1 cellular context compared by ENCODE assay signal in the genomic region with DNA sequence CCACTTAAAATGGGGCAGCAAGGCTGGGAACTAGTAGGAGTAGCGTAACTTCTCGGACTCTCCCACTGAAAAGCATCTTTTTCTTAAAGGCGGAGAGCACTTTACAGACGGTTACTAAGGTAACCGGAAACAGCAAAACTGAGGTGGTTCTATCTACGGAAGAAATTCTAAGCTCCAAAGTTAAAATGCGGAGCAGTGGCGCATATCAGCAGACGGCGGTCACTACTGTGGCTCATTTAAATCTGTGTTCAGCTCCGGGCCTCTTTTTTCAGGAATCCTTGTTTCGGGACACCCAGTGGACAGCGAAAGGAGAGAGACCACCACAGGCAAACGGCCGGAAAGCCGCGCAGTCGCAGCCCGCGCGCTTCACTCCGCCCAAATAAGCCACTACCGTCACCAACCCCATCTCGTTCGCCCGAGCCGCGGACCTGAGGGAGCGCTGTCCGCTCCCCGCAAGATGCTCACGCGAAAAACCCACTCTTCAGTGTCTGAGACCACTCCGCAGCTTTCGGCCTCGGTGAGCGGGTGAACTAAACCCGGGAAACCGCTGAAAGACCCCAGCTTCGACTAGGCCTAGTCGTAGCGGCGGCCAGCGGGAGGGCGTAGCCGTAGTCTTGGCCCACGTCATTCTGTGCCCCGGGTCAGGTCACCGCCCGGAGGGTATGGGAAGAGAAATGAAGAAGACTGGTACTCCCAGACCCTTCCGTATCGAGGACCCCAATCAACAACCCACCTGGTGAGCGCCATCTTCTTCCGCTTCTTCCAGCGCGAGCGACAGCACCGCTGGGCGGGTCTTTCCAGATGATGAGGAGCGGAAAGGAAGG.
TF ChIP-seq lines count a peak whose summit lies in the region.

SNW1 (minus strand) TSS at position 776 of the 824 bp plus-strand sequence; CDS start at position 747, 29 bp downstream.

TF ChIP-seq in HepG2, 621 proteins besides CTCF, POLR2A, EP300 and RAD21 (continued from another document and continues in another):
- TF ChIP-seq ZNF784 (CRISPR knock-in tag; IDR thresholded peaks at IDR 0.05; ENCODE audit: borderline replicate concordance) (no peak), PHF8 (CRISPR knock-in tag; IDR thresholded peaks at IDR 0.05) (peak; percentile 99), SYNCRIP (IDR thresholded peaks at IDR 0.05; ENCODE audit: insufficient read depth, low read depth, low read length) (no peak), IKZF1 (IDR thresholded peaks at IDR 0.05) (no peak), ZNF777 (CRISPR knock-in tag; IDR thresholded peaks at IDR 0.05) (no peak), NFE2 (CRISPR knock-in tag; IDR thresholded peaks at IDR 0.05) (no peak), USF2 (IDR thresholded peaks at IDR 0.05; ENCODE audit: low read depth, low read length) (no peak), USF2 (CRISPR knock-in tag; IDR thresholded peaks at IDR 0.05; ENCODE audit: borderline replicate concordance) (no peak), ERF (CRISPR knock-in tag; IDR thresholded peaks at IDR 0.05) (no peak; the same call in 1 of the 2 replicates), ZNF570 (CRISPR knock-in tag; IDR thresholded peaks at IDR 0.05; ENCODE audit: borderline replicate concordance) (no peak), ZNF552 (CRISPR knock-in tag; IDR thresholded peaks at IDR 0.05; ENCODE audit: borderline replicate concordance) (no peak), ETV5 (CRISPR knock-in tag; IDR thresholded peaks at IDR 0.05; ENCODE audit: borderline replicate concordance) (peak; percentile 63), KLF12 (CRISPR knock-in tag; IDR thresholded peaks at IDR 0.05; ENCODE audit: borderline replicate concordance) (no peak), U2AF1 (optimal IDR thresholded peaks at IDR 0.05; ENCODE audit: low read depth, low read length) (peak; percentile 55), CC2D1A (CRISPR knock-in tag; IDR thresholded peaks at IDR 0.05) (no peak), WIZ (CRISPR knock-in tag; IDR thresholded peaks at IDR 0.05) (no peak), SIN3B (IDR thresholded peaks at IDR 0.05; ENCODE audit: low read length) (no peak), PHF21A (CRISPR knock-in tag; IDR thresholded peaks at IDR 0.05) (peak; percentile 49; the same call in 1 of the 2 replicates), GTF3A (CRISPR knock-in tag; conservative IDR thresholded peaks at IDR 0.05) (no peak), ZNF431 (CRISPR knock-in tag; IDR thresholded peaks at IDR 0.05; ENCODE audit: borderline replicate concordance, low read depth) (no peak), ZNF256 (CRISPR knock-in tag; conservative IDR thresholded peaks at IDR 0.05) (no peak), NPAS2 (CRISPR knock-in tag; IDR thresholded peaks at IDR 0.05; ENCODE audit: borderline replicate concordance) (no peak), CENPX (CRISPR knock-in tag; IDR thresholded peaks at IDR 0.05) (no peak), CEBPG (CRISPR knock-in tag; IDR thresholded peaks at IDR 0.05) (no peak), ZNF484 (CRISPR knock-in tag; IDR thresholded peaks at IDR 0.05; ENCODE audit: borderline replicate concordance, low read depth) (no peak), JUNB (CRISPR knock-in tag; IDR thresholded peaks at IDR 0.05; ENCODE audit: borderline replicate concordance) (no peak), ZNF205 (CRISPR knock-in tag; IDR thresholded peaks at IDR 0.05) (peak; percentile 94), ZNF512 (CRISPR knock-in tag; IDR thresholded peaks at IDR 0.05) (no peak), BRD4 (CRISPR knock-in tag; IDR thresholded peaks at IDR 0.05) (peak; percentile 67; the same call in 1 of the 2 replicates), ZNF558 (CRISPR knock-in tag; IDR thresholded peaks at IDR 0.05; ENCODE audit: borderline replicate concordance) (0 out of 2 replicates have a peak, but pooled peaks have one; percentile 39), NCOA2 (CRISPR knock-in tag; IDR thresholded peaks at IDR 0.05) (peak; percentile 36; the same call in 1 of the 2 replicates), MLLT10 (CRISPR knock-in tag; IDR thresholded peaks at IDR 0.05) (no peak), ZNF160 (CRISPR knock-in tag; IDR thresholded peaks at IDR 0.05) (no peak), POLR2AphosphoS2 (IDR thresholded peaks at IDR 0.05; ENCODE audit: low read depth, low read length) (no peak), ZNF124 (CRISPR knock-in tag; IDR thresholded peaks at IDR 0.05) (peak; percentile 77; the same call in 1 of the 2 replicates), ZNF142 (CRISPR knock-in tag; IDR thresholded peaks at IDR 0.05) (no peak), ZNF138 (CRISPR knock-in tag; IDR thresholded peaks at IDR 0.05; ENCODE audit: low read depth) (no peak), ZNF253 (CRISPR knock-in tag; IDR thresholded peaks at IDR 0.05; ENCODE audit: borderline replicate concordance) (no peak), HNRNPLL (IDR thresholded peaks at IDR 0.05; ENCODE audit: low read depth, low read length, poor library complexity, severe bottlenecking) (peak; percentile 72), ZNF510 (CRISPR knock-in tag; IDR thresholded peaks at IDR 0.05; ENCODE audit: low read depth) (no peak), NONO (IDR thresholded peaks at IDR 0.05) (no peak), NONO (CRISPR knock-in tag; conservative IDR thresholded peaks at IDR 0.05) (peak; percentile 38; the same call in 1 of the 2 replicates), ZNF589 (CRISPR knock-in tag; conservative IDR thresholded peaks at IDR 0.05) (no peak), HDAC6 (IDR thresholded peaks at IDR 0.05; ENCODE audit: low read depth, low read length) (no peak), ZSCAN12 (CRISPR knock-in tag; IDR thresholded peaks at IDR 0.05) (no peak), FLYWCH1 (CRISPR knock-in tag; IDR thresholded peaks at IDR 0.05) (no peak)
- TF ChIP-seq, protein P1, sequence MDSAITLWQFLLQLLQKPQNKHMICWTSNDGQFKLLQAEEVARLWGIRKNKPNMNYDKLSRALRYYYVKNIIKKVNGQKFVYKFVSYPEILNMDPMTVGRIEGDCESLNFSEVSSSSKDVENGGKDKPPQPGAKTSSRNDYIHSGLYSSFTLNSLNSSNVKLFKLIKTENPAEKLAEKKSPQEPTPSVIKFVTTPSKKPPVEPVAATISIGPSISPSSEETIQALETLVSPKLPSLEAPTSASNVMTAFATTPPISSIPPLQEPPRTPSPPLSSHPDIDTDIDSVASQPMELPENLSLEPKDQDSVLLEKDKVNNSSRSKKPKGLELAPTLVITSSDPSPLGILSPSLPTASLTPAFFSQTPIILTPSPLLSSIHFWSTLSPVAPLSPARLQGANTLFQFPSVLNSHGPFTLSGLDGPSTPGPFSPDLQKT (CRISPR knock-in tag; IDR thresholded peaks at IDR 0.05; ENCODE audit: borderline replicate concordance), result no peak
- TF ChIP-seq, protein P2, sequence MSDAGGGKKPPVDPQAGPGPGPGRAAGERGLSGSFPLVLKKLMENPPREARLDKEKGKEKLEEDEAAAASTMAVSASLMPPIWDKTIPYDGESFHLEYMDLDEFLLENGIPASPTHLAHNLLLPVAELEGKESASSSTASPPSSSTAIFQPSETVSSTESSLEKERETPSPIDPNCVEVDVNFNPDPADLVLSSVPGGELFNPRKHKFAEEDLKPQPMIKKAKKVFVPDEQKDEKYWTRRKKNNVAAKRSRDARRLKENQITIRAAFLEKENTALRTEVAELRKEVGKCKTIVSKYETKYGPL (CRISPR knock-in tag; IDR thresholded peaks at IDR 0.05), result peak; percentile 25; the same call in 1 of the 2 replicates
- TF ChIP-seq, protein P3, sequence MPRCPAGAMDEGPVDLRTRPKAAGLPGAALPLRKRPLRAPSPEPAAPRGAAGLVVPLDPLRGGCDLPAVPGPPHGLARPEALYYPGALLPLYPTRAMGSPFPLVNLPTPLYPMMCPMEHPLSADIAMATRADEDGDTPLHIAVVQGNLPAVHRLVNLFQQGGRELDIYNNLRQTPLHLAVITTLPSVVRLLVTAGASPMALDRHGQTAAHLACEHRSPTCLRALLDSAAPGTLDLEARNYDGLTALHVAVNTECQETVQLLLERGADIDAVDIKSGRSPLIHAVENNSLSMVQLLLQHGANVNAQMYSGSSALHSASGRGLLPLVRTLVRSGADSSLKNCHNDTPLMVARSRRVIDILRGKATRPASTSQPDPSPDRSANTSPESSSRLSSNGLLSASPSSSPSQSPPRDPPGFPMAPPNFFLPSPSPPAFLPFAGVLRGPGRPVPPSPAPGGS (CRISPR knock-in tag; IDR thresholded peaks at IDR 0.05), result peak; percentile 57; the same call in 1 of the 2 replicates
- TF ChIP-seq, protein P4, sequence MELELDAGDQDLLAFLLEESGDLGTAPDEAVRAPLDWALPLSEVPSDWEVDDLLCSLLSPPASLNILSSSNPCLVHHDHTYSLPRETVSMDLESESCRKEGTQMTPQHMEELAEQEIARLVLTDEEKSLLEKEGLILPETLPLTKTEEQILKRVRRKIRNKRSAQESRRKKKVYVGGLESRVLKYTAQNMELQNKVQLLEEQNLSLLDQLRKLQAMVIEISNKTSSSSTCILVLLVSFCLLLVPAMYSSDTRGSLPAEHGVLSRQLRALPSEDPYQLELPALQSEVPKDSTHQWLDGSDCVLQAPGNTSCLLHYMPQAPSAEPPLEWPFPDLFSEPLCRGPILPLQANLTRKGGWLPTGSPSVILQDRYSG (CRISPR knock-in tag; IDR thresholded peaks at IDR 0.05), result no peak
